In genomic region chr6:4188801-4189200, GRCh38 we compare ENCODE assay signal across 36 cellular contexts.
"Had no signal": no experiment of that assay in that cellular context is flagged by ENCODE, and none has a peak within 500 bp of the region (broad histone marks: within the 10 kb centered on the region; RNA-seq: fewer than 3 reads in every experiment).

No MANE protein-coding gene starts in this region.

- H3K36me3 ChIP-seq: adrenal gland, brain microvascular endothelial cell, breast epithelium had no signal

- H3K4me1 Mint-ChIP-seq: activated B cell treated with CpG ODN at 0.5 μM for 24 hours had no signal

- H3K4me1 ChIP-seq: adrenal gland, body of pancreas, breast epithelium had no signal

- H3K36me3 Mint-ChIP-seq: activated naive CD8-positive, alpha-beta T cell treated with anti-CD3 and anti-CD28 coated beads for 36 hours had no signal

- DNase-seq: activated B cell treated with CpG ODN at 0.5 μM for 24 hours; activated CD4-positive, alpha-beta memory T cell treated with anti-CD3 and anti-CD28 coated beads for 36 hours; activated CD4-positive, alpha-beta T cell treated with anti-CD3 and anti-CD28 coated beads for 4 hours; activated CD4-positive, alpha-beta T cell treated with anti-CD3 and anti-CD28 coated beads, Interleukin-2, amount 10 ng/mL, durations not matched to agents 24 days and 14 days; activated CD4-positive, alpha-beta T cell treated with anti-CD3 and anti-CD28 coated beads, Interleukin-2, amount 50 U/mL, for 1 hour; activated CD4-positive, alpha-beta T cell treated with anti-CD3 and anti-CD28 coated beads, Interleukin-2, amount 50 U/mL, for 4 hours; activated CD4-positive, CD25-positive, alpha-beta regulatory T cell treated with anti-CD3 and anti-CD28 coated beads, Interleukin-2, amount 50 U/mL, for 72 hours; activated CD8-positive, alpha-beta memory T cell treated with anti-CD3 and anti-CD28 coated beads, Interleukin-2, amount 50 U/mL, for 4 hours; activated CD8-positive, alpha-beta T cell treated with anti-CD3 and anti-CD28 coated beads for 36 hours; activated effector memory CD4-positive, alpha-beta T cell treated with anti-CD3 and anti-CD28 coated beads, Interleukin-2, amount 50 U/mL, for 16 hours; activated gamma-delta T cell treated with Interleukin-2 at 50 U/mL for 16 hours; activated naive CD4-positive, alpha-beta T cell; activated naive CD4-positive, alpha-beta T cell treated with anti-CD3 and anti-CD28 coated beads for 36 hours; activated naive CD4-positive, alpha-beta T cell treated with anti-CD3 and anti-CD28 coated beads, Interleukin-2, amount 50 U/mL, for 16 hours; activated naive CD8-positive, alpha-beta T cell treated with anti-CD3 and anti-CD28 coated beads for 36 hours; activated T-cell treated with anti-CD3 and anti-CD28 coated beads for 4 hours; activated T-cell treated with anti-CD3 and anti-CD28 coated beads, Interleukin-2, amount 50 U/mL, for 1 hour; activated T-cell treated with anti-CD3 and anti-CD28 coated beads, Interleukin-2, amount 50 U/mL, for 4 hours; activated T-cell treated with anti-CD3 and anti-CD28 coated beads, Interleukin-2, amount 50 U/mL, for 72 hours; adrenal gland; amniotic stem cell; aorta; body of pancreas; brain microvascular endothelial cell; central memory CD4-positive, alpha-beta T cell; cerebellar nuclear complex; T-helper 2 cell; T-helper 9 cell had no signal

- ATAC-seq: activated CD8-positive, alpha-beta T cell treated with anti-CD3 and anti-CD28 coated beads for 36 hours; activated naive CD4-positive, alpha-beta T cell treated with anti-CD3 and anti-CD28 coated beads, Interleukin-2, amount 50 U/mL, for 72 hours; activated T-cell treated with anti-CD3 and anti-CD28 coated beads, Interleukin-2, amount 50 U/mL, for 4 hours; activated T-cell treated with anti-CD3 and anti-CD28 coated beads, Interleukin-2, amount 50 U/mL, for 72 hours; activated T-helper 17 cell treated with anti-CD3 and anti-CD28 coated beads, Interleukin-2, amount 50 U/mL, for 72 hours; body of pancreas had no signal

- H3K4me3 ChIP-seq: adrenal gland, body of pancreas, breast epithelium had no signal

- H3K4me3 Mint-ChIP-seq: activated B cell treated with CpG ODN at 0.5 μM for 24 hours; activated CD4-positive, alpha-beta memory T cell treated with anti-CD3 and anti-CD28 coated beads for 36 hours; activated CD4-positive, alpha-beta T cell treated with anti-CD3 and anti-CD28 coated beads, Interleukin-2, amount 10 ng/mL, durations not matched to agents 24 days and 14 days; activated CD8-positive, alpha-beta T cell treated with anti-CD3 and anti-CD28 coated beads for 36 hours; activated naive CD4-positive, alpha-beta T cell treated with anti-CD3 and anti-CD28 coated beads for 36 hours; activated naive CD8-positive, alpha-beta T cell treated with anti-CD3 and anti-CD28 coated beads for 36 hours; activated T-cell treated with anti-CD3 and anti-CD28 coated beads, Interleukin-2, amount 50 U/mL, for 4 hours; activated T-helper 1 cell treated with anti-CD3 and anti-CD28 coated beads, Interleukin-12 subunit alpha, Interleukin-12 subunit beta, Interleukin-2, Interleukin-4 antibody, amounts not matched to agents 30 ng/mL and 10 ng/mL and 1 ng/mL, durations not matched to agents 14 hours and 24 hours and 36 hours; activated T-helper 17 cell treated with anti-CD3 and anti-CD28 coated beads, Interleukin-2, amount 50 U/mL, for 72 hours; T-helper 2 cell treated with Interferon-gamma antibody and Interleukin-4, amounts not matched to agents 5 μg/mL and 100 μg/mL, for 36 hours had no signal

- H3K27ac Mint-ChIP-seq: activated B cell treated with CpG ODN at 0.5 μM for 24 hours; activated CD4-positive, alpha-beta memory T cell treated with anti-CD3 and anti-CD28 coated beads for 36 hours; activated CD4-positive, alpha-beta T cell treated with anti-CD3 and anti-CD28 coated beads, Interleukin-2, amount 10 ng/mL, durations not matched to agents 24 days and 14 days; activated CD8-positive, alpha-beta T cell treated with anti-CD3 and anti-CD28 coated beads for 36 hours; activated naive CD4-positive, alpha-beta T cell treated with anti-CD3 and anti-CD28 coated beads for 36 hours; activated naive CD4-positive, alpha-beta T cell treated with anti-CD3 and anti-CD28 coated beads, Interleukin-2, amount 50 U/mL, for 72 hours; activated naive CD8-positive, alpha-beta T cell treated with anti-CD3 and anti-CD28 coated beads for 36 hours; activated T-cell treated with anti-CD3 and anti-CD28 coated beads, Interleukin-2, amount 50 U/mL, for 72 hours; activated T-helper 1 cell treated with anti-CD3 and anti-CD28 coated beads, Interleukin-12 subunit alpha, Interleukin-12 subunit beta, Interleukin-2, Interleukin-4 antibody, amounts not matched to agents 30 ng/mL and 10 ng/mL and 1 ng/mL, durations not matched to agents 14 hours and 24 hours and 36 hours; activated T-helper 17 cell treated with anti-CD3 and anti-CD28 coated beads, Interleukin-2, amount 50 U/mL, for 72 hours; T-helper 2 cell treated with Interferon-gamma antibody and Interleukin-4, amounts not matched to agents 5 μg/mL and 100 μg/mL, for 36 hours had no signal

- H3K9me3 Mint-ChIP-seq: activated B cell treated with CpG ODN at 0.5 μM for 24 hours; activated CD4-positive, alpha-beta T cell treated with anti-CD3 and anti-CD28 coated beads, Interleukin-2, amount 10 ng/mL, durations not matched to agents 24 days and 14 days; activated naive CD4-positive, alpha-beta T cell treated with anti-CD3 and anti-CD28 coated beads for 36 hours; activated naive CD8-positive, alpha-beta T cell treated with anti-CD3 and anti-CD28 coated beads for 36 hours; activated T-cell treated with anti-CD3 and anti-CD28 coated beads, Interleukin-2, amount 50 U/mL, for 4 hours; activated T-helper 1 cell treated with anti-CD3 and anti-CD28 coated beads, Interleukin-12 subunit alpha, Interleukin-12 subunit beta, Interleukin-2, Interleukin-4 antibody, amounts not matched to agents 30 ng/mL and 10 ng/mL and 1 ng/mL, durations not matched to agents 14 hours and 24 hours and 36 hours; activated T-helper 17 cell treated with anti-CD3 and anti-CD28 coated beads, Interleukin-2, amount 50 U/mL, for 72 hours had no signal

- H3K27ac ChIP-seq: adrenal gland, body of pancreas, brain microvascular endothelial cell, breast epithelium, VCaP had no signal

- H3K27me3 ChIP-seq: adrenal gland, body of pancreas, brain microvascular endothelial cell, breast epithelium had no signal

- H3K9me3 ChIP-seq: adrenal gland, body of pancreas, breast epithelium had no signal

- FAIRE-seq: astrocyte, TTC549 had no signal
